In the genomic region with DNA sequence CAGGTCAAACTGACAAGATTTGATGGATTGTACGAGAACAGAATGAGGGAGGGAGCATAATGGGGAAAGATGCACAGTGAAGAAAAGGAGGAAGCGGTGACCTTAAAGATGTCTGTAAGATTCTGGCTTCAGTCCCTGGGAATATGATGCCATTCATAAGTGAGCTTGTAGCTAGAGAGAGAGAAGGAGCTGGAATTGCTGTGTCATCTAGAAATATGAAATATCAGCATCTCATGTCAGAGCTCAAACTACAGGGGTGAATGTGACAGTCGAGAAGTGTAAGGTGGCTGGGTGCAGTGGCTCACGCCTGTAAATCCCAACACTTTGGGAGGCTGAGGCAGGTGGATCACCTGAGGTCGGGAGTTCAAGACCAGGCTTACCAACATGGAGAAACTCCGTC, we compare ENCODE assay signal across 34 cellular contexts.
"Had no signal": no experiment of that assay in that cellular context is flagged by ENCODE, and none has a peak within 500 bp of the region (broad histone marks: within the 10 kb centered on the region; RNA-seq: fewer than 3 reads in every experiment).

No MANE protein-coding gene starts in this region.

- DNase-seq: activated B cell treated with CpG ODN at 0.5 μM for 24 hours; activated CD4-positive, alpha-beta memory T cell treated with anti-CD3 and anti-CD28 coated beads for 36 hours; activated CD4-positive, alpha-beta T cell treated with anti-CD3 and anti-CD28 coated beads for 4 hours; activated CD4-positive, alpha-beta T cell treated with anti-CD3 and anti-CD28 coated beads, Interleukin-2, amount 10 ng/mL, durations not matched to agents 24 days and 14 days; activated CD4-positive, alpha-beta T cell treated with anti-CD3 and anti-CD28 coated beads, Interleukin-2, amount 50 U/mL, for 1 hour; activated CD4-positive, alpha-beta T cell treated with anti-CD3 and anti-CD28 coated beads, Interleukin-2, amount 50 U/mL, for 4 hours; activated CD4-positive, CD25-positive, alpha-beta regulatory T cell treated with anti-CD3 and anti-CD28 coated beads, Interleukin-2, amount 50 U/mL, for 72 hours; activated CD8-positive, alpha-beta memory T cell treated with anti-CD3 and anti-CD28 coated beads, Interleukin-2, amount 50 U/mL, for 4 hours; activated CD8-positive, alpha-beta T cell treated with anti-CD3 and anti-CD28 coated beads for 36 hours; activated effector memory CD4-positive, alpha-beta T cell treated with Interleukin-2 at 50 U/mL for 16 hours; activated gamma-delta T cell; activated naive CD4-positive, alpha-beta T cell treated with anti-CD3 and anti-CD28 coated beads, Interleukin-2, amount 10 ng/mL, durations not matched to agents 7 days and 5 days; activated naive CD4-positive, alpha-beta T cell treated with Interleukin-2 at 50 U/mL for 16 hours; activated naive CD8-positive, alpha-beta T cell treated with anti-CD3 and anti-CD28 coated beads for 36 hours; activated T-cell treated with anti-CD3 and anti-CD28 coated beads for 4 hours; activated T-cell treated with anti-CD3 and anti-CD28 coated beads, Interleukin-2, amount 50 U/mL, for 1 hour; activated T-cell treated with anti-CD3 and anti-CD28 coated beads, Interleukin-2, amount 50 U/mL, for 4 hours; adrenal gland; amniotic stem cell; aorta; body of pancreas; brain microvascular endothelial cell; central memory CD4-positive, alpha-beta T cell; T-helper 1 cell; T-helper 2 cell; T-helper 9 cell had no signal

- H3K9me3 ChIP-seq: adrenal gland, body of pancreas, breast epithelium had no signal

- H3K27me3 ChIP-seq: adrenal gland, body of pancreas, brain microvascular endothelial cell had no signal

- H3K4me3 ChIP-seq: adrenal gland, body of pancreas, breast epithelium had no signal

- H3K4me3 Mint-ChIP-seq: activated B cell treated with CpG ODN at 0.5 μM for 24 hours; activated CD4-positive, alpha-beta memory T cell treated with anti-CD3 and anti-CD28 coated beads for 36 hours; activated CD4-positive, alpha-beta T cell treated with anti-CD3 and anti-CD28 coated beads, Interleukin-2, amount 10 ng/mL, durations not matched to agents 24 days and 14 days; activated CD8-positive, alpha-beta T cell treated with anti-CD3 and anti-CD28 coated beads for 36 hours; activated naive CD4-positive, alpha-beta T cell treated with anti-CD3 and anti-CD28 coated beads, Interleukin-2, amount 10 ng/mL, durations not matched to agents 7 days and 5 days; activated naive CD4-positive, alpha-beta T cell treated with anti-CD3 and anti-CD28 coated beads, Interleukin-2, amount 50 U/mL, for 24 hours; activated naive CD8-positive, alpha-beta T cell treated with anti-CD3 and anti-CD28 coated beads for 36 hours; activated T-cell treated with anti-CD3 and anti-CD28 coated beads, Interleukin-2, amount 50 U/mL, for 4 hours; T-helper 1 cell treated with Interleukin-12 subunit alpha and Interleukin-12 subunit beta and Interleukin-4 antibody, amounts not matched to agents 30 μg/mL and 1 μg/mL, for 36 hours; T-helper 2 cell treated with Interferon-gamma antibody and Interleukin-4, amounts not matched to agents 5 μg/mL and 100 μg/mL, for 36 hours had no signal

- H3K27ac ChIP-seq: adrenal gland, body of pancreas, brain microvascular endothelial cell, breast epithelium, VCaP had no signal

- H3K36me3 Mint-ChIP-seq: activated CD4-positive, alpha-beta memory T cell treated with anti-CD3 and anti-CD28 coated beads for 36 hours; activated naive CD4-positive, alpha-beta T cell treated with anti-CD3 and anti-CD28 coated beads, Interleukin-2, amount 10 ng/mL, durations not matched to agents 7 days and 5 days; activated naive CD4-positive, alpha-beta T cell treated with anti-CD3 and anti-CD28 coated beads, Interleukin-2, amount 50 U/mL, for 24 hours; activated naive CD8-positive, alpha-beta T cell treated with anti-CD3 and anti-CD28 coated beads for 36 hours had no signal

- H3K27ac Mint-ChIP-seq: activated B cell treated with CpG ODN at 0.5 μM for 24 hours; activated CD4-positive, alpha-beta memory T cell treated with anti-CD3 and anti-CD28 coated beads for 36 hours; activated CD4-positive, alpha-beta T cell treated with anti-CD3 and anti-CD28 coated beads, Interleukin-2, amount 10 ng/mL, durations not matched to agents 24 days and 14 days; activated CD8-positive, alpha-beta T cell treated with anti-CD3 and anti-CD28 coated beads for 36 hours; activated naive CD4-positive, alpha-beta T cell treated with anti-CD3 and anti-CD28 coated beads, Interleukin-2, amount 10 ng/mL, durations not matched to agents 7 days and 5 days; activated naive CD4-positive, alpha-beta T cell treated with anti-CD3 and anti-CD28 coated beads, Interleukin-2, amount 50 U/mL, for 24 hours; activated naive CD8-positive, alpha-beta T cell treated with anti-CD3 and anti-CD28 coated beads for 36 hours; activated T-helper 2 cell treated with anti-CD3 and anti-CD28 coated beads, Interferon-gamma antibody, Interleukin-2, Interleukin-4, amounts not matched to agents 10 μg/mL and 5 μg/mL and 100 μg/mL, durations not matched to agents 14 hours and 24 hours and 36 hours; T-helper 1 cell treated with Interleukin-12 subunit alpha and Interleukin-12 subunit beta and Interleukin-4 antibody, amounts not matched to agents 30 μg/mL and 1 μg/mL, for 36 hours; T-helper 2 cell treated with Interferon-gamma antibody and Interleukin-4, amounts not matched to agents 5 μg/mL and 100 μg/mL, for 36 hours had no signal

- FAIRE-seq: astrocyte, TTC549 had no signal

- H3K27me3 Mint-ChIP-seq: activated B cell treated with CpG ODN at 0.5 μM for 24 hours; activated naive CD4-positive, alpha-beta T cell treated with anti-CD3 and anti-CD28 coated beads, Interleukin-2, amount 50 U/mL, for 24 hours; activated naive CD8-positive, alpha-beta T cell treated with anti-CD3 and anti-CD28 coated beads for 36 hours had no signal

- H3K9me3 Mint-ChIP-seq: activated B cell treated with CpG ODN at 0.5 μM for 24 hours; activated CD4-positive, alpha-beta memory T cell treated with anti-CD3 and anti-CD28 coated beads for 36 hours; activated CD4-positive, alpha-beta T cell treated with anti-CD3 and anti-CD28 coated beads, Interleukin-2, amount 10 ng/mL, durations not matched to agents 24 days and 14 days; activated CD8-positive, alpha-beta T cell treated with anti-CD3 and anti-CD28 coated beads for 36 hours; activated naive CD4-positive, alpha-beta T cell treated with anti-CD3 and anti-CD28 coated beads, Interleukin-2, amount 10 ng/mL, durations not matched to agents 7 days and 5 days; activated naive CD4-positive, alpha-beta T cell treated with anti-CD3 and anti-CD28 coated beads, Interleukin-2, amount 50 U/mL, for 24 hours; activated naive CD8-positive, alpha-beta T cell treated with anti-CD3 and anti-CD28 coated beads for 36 hours; activated T-cell treated with anti-CD3 and anti-CD28 coated beads, Interleukin-2, amount 50 U/mL, for 4 hours; activated T-helper 2 cell treated with anti-CD3 and anti-CD28 coated beads, Interferon-gamma antibody, Interleukin-2, Interleukin-4, amounts not matched to agents 10 μg/mL and 5 μg/mL and 100 μg/mL, durations not matched to agents 14 hours and 24 hours and 36 hours; T-helper 1 cell treated with Interleukin-12 subunit alpha and Interleukin-12 subunit beta and Interleukin-4 antibody, amounts not matched to agents 30 μg/mL and 1 μg/mL, for 36 hours; T-helper 2 cell treated with Interferon-gamma antibody and Interleukin-4, amounts not matched to agents 5 μg/mL and 100 μg/mL, for 36 hours had no signal

- ATAC-seq: activated CD8-positive, alpha-beta T cell treated with anti-CD3 and anti-CD28 coated beads for 36 hours; activated T-cell treated with anti-CD3 and anti-CD28 coated beads, Interleukin-2, amount 50 U/mL, for 4 hours; body of pancreas had no signal

- H3K4me1 Mint-ChIP-seq: activated B cell treated with CpG ODN at 0.5 μM for 24 hours; activated naive CD4-positive, alpha-beta T cell treated with anti-CD3 and anti-CD28 coated beads, Interleukin-2, amount 10 ng/mL, durations not matched to agents 7 days and 5 days; activated naive CD4-positive, alpha-beta T cell treated with anti-CD3 and anti-CD28 coated beads, Interleukin-2, amount 50 U/mL, for 24 hours; activated naive CD8-positive, alpha-beta T cell treated with anti-CD3 and anti-CD28 coated beads for 36 hours had no signal

- H3K36me3 ChIP-seq: adrenal gland, brain microvascular endothelial cell, breast epithelium had no signal

- H3K4me1 ChIP-seq: breast epithelium had no signal
